ENCODE assay signal across 1 cellular context in genomic region chr17:82105882-82106696, GRCh38.
A peak's percentile ranks its signal among the peaks of the same experiment; 100 is the strongest.
TF ChIP-seq lines count a peak whose summit lies in the region.

No MANE protein-coding gene starts in this region.

TF ChIP-seq in HepG2, 621 proteins besides CTCF, POLR2A, EP300 and RAD21 (continued from another document and continues in another):
- TF ChIP-seq SKIL (CRISPR knock-in tag; IDR thresholded peaks at IDR 0.05; ENCODE audit: borderline replicate concordance) (no peak), CCAR2 (optimal IDR thresholded peaks at IDR 0.05; ENCODE audit: low read depth, low read length) (no peak), SNAI1 (CRISPR knock-in tag; IDR thresholded peaks at IDR 0.05; ENCODE audit: borderline replicate concordance) (peak; percentile 85; the same call in 1 of the 2 replicates), MTF2 (CRISPR knock-in tag; IDR thresholded peaks at IDR 0.05; ENCODE audit: borderline replicate concordance) (no peak), ZNF382 (CRISPR knock-in tag; IDR thresholded peaks at IDR 0.05; ENCODE audit: borderline replicate concordance) (no peak), ZSCAN20 (CRISPR knock-in tag; IDR thresholded peaks at IDR 0.05; ENCODE audit: borderline replicate concordance) (peak; percentile 90; the same call in 1 of the 2 replicates), ATF4 (CRISPR knock-in tag; IDR thresholded peaks at IDR 0.05) (peak in 1 of 2 experiments; percentile 9; a peak in 1 of 4 replicates), HINFP (CRISPR knock-in tag; IDR thresholded peaks at IDR 0.05; ENCODE audit: low read depth) (peak; percentile 29; the same call in 1 of the 2 replicates), MLX (CRISPR knock-in tag; IDR thresholded peaks at IDR 0.05) (no peak), ZNF614 (CRISPR knock-in tag; IDR thresholded peaks at IDR 0.05; ENCODE audit: borderline replicate concordance) (peak; percentile 95), TOPORS (CRISPR knock-in tag; IDR thresholded peaks at IDR 0.05) (peak; percentile 87), ZNF816 (CRISPR knock-in tag; IDR thresholded peaks at IDR 0.05; ENCODE audit: borderline replicate concordance) (no peak), CCDC6 (CRISPR knock-in tag; IDR thresholded peaks at IDR 0.05) (peak; percentile 83; the same call in 1 of the 2 replicates), ZNF740 (CRISPR knock-in tag; IDR thresholded peaks at IDR 0.05) (peak; percentile 66; the same call in 1 of the 2 replicates), MAFF (IDR thresholded peaks at IDR 0.05; ENCODE audit: low read depth, low read length) (no peak), RNF2 (conservative IDR thresholded peaks at IDR 0.05; ENCODE audit: low read depth) (peak; percentile 60; the same call in 1 of the 2 replicates), MAX (IDR thresholded peaks at IDR 0.05) (no peak), NR2F6 (IDR thresholded peaks at IDR 0.05) (peak; percentile 56; the same call in 1 of the 2 replicates), NR2F6 (CRISPR knock-in tag; IDR thresholded peaks at IDR 0.05) (peak; percentile 85), ZNF800 (CRISPR knock-in tag; IDR thresholded peaks at IDR 0.05) (peak; percentile 93), ZNF562 (CRISPR knock-in tag; IDR thresholded peaks at IDR 0.05; ENCODE audit: borderline replicate concordance) (no peak), KDM5A (IDR thresholded peaks at IDR 0.05; ENCODE audit: borderline replicate concordance, low read length) (no peak; the same call in 1 of the 2 replicates), ADNP (CRISPR knock-in tag; IDR thresholded peaks at IDR 0.05) (no peak), DZIP1 (CRISPR knock-in tag; IDR thresholded peaks at IDR 0.05) (no peak; the same call in 1 of the 2 replicates), PAWR (CRISPR knock-in tag; IDR thresholded peaks at IDR 0.05; ENCODE audit: borderline replicate concordance) (0 out of 2 replicates have a peak, but pooled peaks have one; percentile 45), ZNF605 (CRISPR knock-in tag; IDR thresholded peaks at IDR 0.05) (peak; percentile 98), BCL6 (CRISPR knock-in tag; IDR thresholded peaks at IDR 0.05) (peak; percentile 35; the same call in 1 of the 2 replicates), EHMT2 (IDR thresholded peaks at IDR 0.05; ENCODE audit: borderline replicate concordance, low read depth, low read length) (no peak), ZNF749 (CRISPR knock-in tag; IDR thresholded peaks at IDR 0.05; ENCODE audit: borderline replicate concordance) (peak; percentile 91; the same call in 1 of the 2 replicates), CHD2 (IDR thresholded peaks at IDR 0.05; ENCODE audit: low read depth, low read length) (no peak), KAT2B (IDR thresholded peaks at IDR 0.05; ENCODE audit: borderline replicate concordance, low read depth, low read length) (no peak), NAIF1 (CRISPR knock-in tag; IDR thresholded peaks at IDR 0.05; ENCODE audit: borderline replicate concordance) (no peak), ZNF839 (CRISPR knock-in tag; IDR thresholded peaks at IDR 0.05; ENCODE audit: borderline replicate concordance) (peak; percentile 63; the same call in 1 of the 2 replicates), MIER3 (CRISPR knock-in tag; IDR thresholded peaks at IDR 0.05; ENCODE audit: borderline replicate concordance) (peak; percentile 82; the same call in 1 of the 2 replicates), ZNF460 (CRISPR knock-in tag; IDR thresholded peaks at IDR 0.05; ENCODE audit: borderline replicate concordance) (no peak), ZBTB37 (CRISPR knock-in tag; IDR thresholded peaks at IDR 0.05) (no peak), ZNF883 (CRISPR knock-in tag; IDR thresholded peaks at IDR 0.05; ENCODE audit: not compliant biosample characterization) (peak; percentile 57), ZBTB49 (CRISPR knock-in tag; IDR thresholded peaks at IDR 0.05; ENCODE audit: borderline replicate concordance) (no peak)
